Comparison of ENCODE assay signal across 19 cellular contexts in genomic region chr19:43365677-43366076, GRCh38. TPM values are rescaled to one million over a fixed set of nuclear protein-coding genes. Genes with fewer than 3 reads are reported as not detected.
"Had no signal": no experiment of that assay in that cellular context is flagged by ENCODE, and none has a peak within 500 bp of the region (broad histone marks: within the 10 kb centered on the region; RNA-seq: fewer than 3 reads in every experiment).

No MANE protein-coding gene starts in this region.

RNA-seq across cellular contexts. Expression of gene CD177, which starts 12.2 kb away (rescaled TPM):
- total RNA-seq: activated naive CD4-positive, alpha-beta T cell treated with anti-CD3 and anti-CD28 coated beads for 36 hours; activated naive CD4-positive, alpha-beta T cell treated with anti-CD3 and anti-CD28 coated beads, Interleukin-2, amount 50 U/mL, for 72 hours; activated naive CD8-positive, alpha-beta T cell treated with anti-CD3 and anti-CD28 coated beads for 36 hours; activated naive CD8-positive, alpha-beta T cell treated with anti-CD3 and anti-CD28 coated beads, Interleukin-2, amount 10 ng/mL, durations not matched to agents 7 days and 5 days; activated T-cell treated with anti-CD3 and anti-CD28 coated beads, Interleukin-2, amount 50 U/mL, for 4 hours; activated T-cell treated with anti-CD3 and anti-CD28 coated beads, Interleukin-2, amount 50 U/mL, for 72 hours; activated T-helper 1 cell treated with anti-CD3 and anti-CD28 coated beads, Interleukin-12 subunit alpha, Interleukin-12 subunit beta, Interleukin-2, Interleukin-4 antibody, amounts not matched to agents 30 ng/mL and 10 ng/mL and 1 ng/mL, durations not matched to agents 14 hours and 24 hours and 36 hours; activated T-helper 17 cell treated with anti-CD3 and anti-CD28 coated beads, Interleukin-2, amount 50 U/mL, for 72 hours; activated T-helper 2 cell treated with anti-CD3 and anti-CD28 coated beads, Interferon-gamma antibody, Interleukin-2, Interleukin-4, amounts not matched to agents 10 μg/mL and 5 μg/mL and 100 μg/mL, durations not matched to agents 14 hours and 24 hours and 36 hours; ascending aorta; astrocyte; cardiac muscle cell; chondrocyte had no signal
- polyA plus RNA-seq: cardiac muscle cell had no signal

RNA-seq across cellular contexts. Expression of gene TEX101, which starts 49.0 kb away (rescaled TPM):
- total RNA-seq: activated naive CD4-positive, alpha-beta T cell treated with anti-CD3 and anti-CD28 coated beads for 36 hours; activated naive CD4-positive, alpha-beta T cell treated with anti-CD3 and anti-CD28 coated beads, Interleukin-2, amount 50 U/mL, for 72 hours; activated naive CD8-positive, alpha-beta T cell treated with anti-CD3 and anti-CD28 coated beads for 36 hours; activated naive CD8-positive, alpha-beta T cell treated with anti-CD3 and anti-CD28 coated beads, Interleukin-2, amount 10 ng/mL, durations not matched to agents 7 days and 5 days; activated T-cell treated with anti-CD3 and anti-CD28 coated beads, Interleukin-2, amount 50 U/mL, for 4 hours; activated T-cell treated with anti-CD3 and anti-CD28 coated beads, Interleukin-2, amount 50 U/mL, for 72 hours; activated T-helper 1 cell treated with anti-CD3 and anti-CD28 coated beads, Interleukin-12 subunit alpha, Interleukin-12 subunit beta, Interleukin-2, Interleukin-4 antibody, amounts not matched to agents 30 ng/mL and 10 ng/mL and 1 ng/mL, durations not matched to agents 14 hours and 24 hours and 36 hours; activated T-helper 17 cell treated with anti-CD3 and anti-CD28 coated beads, Interleukin-2, amount 50 U/mL, for 72 hours; activated T-helper 2 cell treated with anti-CD3 and anti-CD28 coated beads, Interferon-gamma antibody, Interleukin-2, Interleukin-4, amounts not matched to agents 10 μg/mL and 5 μg/mL and 100 μg/mL, durations not matched to agents 14 hours and 24 hours and 36 hours; adrenal gland; aorta; ascending aorta; astrocyte; body of pancreas; breast epithelium; cardiac muscle cell; cardiac septum; cerebellum; chondrocyte had no signal
- polyA plus RNA-seq: adrenal gland, aorta, cardiac muscle cell had no signal
